Comparison of ENCODE assay signal across 17 cellular contexts in genomic region chr15:78448441-78449219, GRCh38. TPM values are rescaled to one million over a fixed set of nuclear protein-coding genes. Genes with fewer than 3 reads are reported as not detected.
DNase-seq lines count a peak whose midpoint lies in the region; ATAC-seq and TF ChIP-seq lines count a peak whose summit lies in the region.
"Had no signal": no experiment of that assay in that cellular context is flagged by ENCODE, and none has a peak within 500 bp of the region (broad histone marks: within the 10 kb centered on the region; RNA-seq: fewer than 3 reads in every experiment).

No MANE protein-coding gene starts in this region.

- CTCF ChIA-PET in A673 (lab: Charles Lee), result no interaction called here

- DNase-seq in A673 (ENCODE audit: low spot score) (no peak), SK-N-MC (ENCODE audit: low read depth, low spot score) (no peak), right cardiac atrium (no peak), sciatic nerve (ENCODE audit: low spot score) (no peak), endothelial cell (ENCODE audit: low spot score) (no peak)
- no peak for DNase-seq in activated T-helper 2 cell treated with anti-CD3 and anti-CD28 coated beads, Interferon-gamma antibody, Interleukin-2, Interleukin-4, amounts not matched to agents 10 μg/mL and 5 μg/mL and 100 μg/mL, durations not matched to agents 14 hours and 24 hours and 36 hours (ENCODE audit: low spot score)
- DNase-seq: activated CD4-positive, alpha-beta T cell treated with anti-CD3 and anti-CD28 coated beads, Interleukin-2, amount 10 ng/mL, durations not matched to agents 7 days and 5 days; amygdala; Calu3; GF-D8; MM.1S; mucosa of descending colon; NCI-H2081 treated with DMSO at 0.1 percent for 48 hours; NCI-H748 treated with DMSO at 0.1 percent for 48 hours; posterior cingulate gyrus had no signal

- peak in 1 of 2 donors; percentile 46 for ATAC-seq in right cardiac atrium
- ATAC-seq in sciatic nerve, result peak; percentile 67
- no peak for ATAC-seq in HG02759 (IDR thresholded peaks at IDR 0.05; ENCODE audit: unreplicated experiment)
- no peak for ATAC-seq in GM21381 (IDR thresholded peaks at IDR 0.05; ENCODE audit: unreplicated experiment)
- ATAC-seq: mucosa of descending colon had no signal

- H3K9me3 ChIP-seq in A673 (ENCODE audit: low read depth, low read length, poor library complexity, severe bottlenecking) (no peaks in the 10 kb centered on the region), SK-N-MC (ENCODE audit: low read depth, low read length) (no peaks in the 10 kb centered on the region), right cardiac atrium (ENCODE audit: control insufficient read depth, low read length) (no peaks in the 10 kb centered on the region)
- H3K9me3 ChIP-seq: mucosa of descending colon had no signal

- intact Hi-C loops in A673 (cut with micrococcal nuclease; ENCODE audit: unreplicated experiment) (no loop called here), right cardiac atrium (cut with DNase I) (loop anchor here in 1 of 4 donors (2.0 kb wide), 1 partner anchor 44 kb away; no protein-coding TSS in a partner anchor), sciatic nerve (cut with DNase I) (no loop called here)
- intact Hi-C loops in activated T-helper 2 cell treated with anti-CD3 and anti-CD28 coated beads, Interferon-gamma antibody, Interleukin-2, Interleukin-4, amounts not matched to agents 10 μg/mL and 5 μg/mL and 100 μg/mL, durations not matched to agents 14 hours and 24 hours and 36 hours (cut with micrococcal nuclease), result no loop called here

- H3K4me3 ChIP-seq in A673 (ENCODE audit: low read depth, low read length, poor library complexity, severe bottlenecking), result no peak overlapping the region
- no peak overlapping the region for H3K4me3 ChIP-seq in SK-N-MC
- H3K4me3 ChIP-seq in right cardiac atrium (ENCODE audit: low read length), result no peak overlapping the region
- H3K4me3 ChIP-seq: mucosa of descending colon had no signal

- TF ChIP-seq CTCF in A673 (conservative IDR thresholded peaks at IDR 0.05; ENCODE audit: low read depth, low read length), result no peak
- no peak for TF ChIP-seq CTCF in endothelial cell (IDR thresholded peaks at IDR 0.05; ENCODE audit: unreplicated experiment)

- 65% methylated on average over 4 of the region's 4 CpGs for WGBS in right cardiac atrium

- H3K9me3 Mint-ChIP-seq in endothelial cell (ENCODE audit: unreplicated experiment), result no peaks in the 10 kb centered on the region
- no peaks in the 10 kb centered on the region for H3K9me3 Mint-ChIP-seq in activated T-helper 2 cell treated with anti-CD3 and anti-CD28 coated beads, Interferon-gamma antibody, Interleukin-2, Interleukin-4, amounts not matched to agents 10 μg/mL and 5 μg/mL and 100 μg/mL, durations not matched to agents 14 hours and 24 hours and 36 hours
- H3K9me3 Mint-ChIP-seq: activated CD4-positive, alpha-beta T cell treated with anti-CD3 and anti-CD28 coated beads, Interleukin-2, amount 10 ng/mL, durations not matched to agents 7 days and 5 days had no signal

- peaks cover 28% of the 10 kb centered on the region for H3K36me3 Mint-ChIP-seq in endothelial cell (ENCODE audit: low read depth, unreplicated experiment)
- peaks cover 56% of the 10 kb centered on the region for H3K36me3 Mint-ChIP-seq in activated T-helper 2 cell treated with anti-CD3 and anti-CD28 coated beads, Interferon-gamma antibody, Interleukin-2, Interleukin-4, amounts not matched to agents 10 μg/mL and 5 μg/mL and 100 μg/mL, durations not matched to agents 14 hours and 24 hours and 36 hours (ENCODE audit: low read depth)

- H3K27me3 ChIP-seq in A673 (replicated peaks; ENCODE audit: insufficient read depth, low read depth, low read length, poor library complexity) (no peaks in the 10 kb centered on the region), right cardiac atrium (ENCODE audit: control insufficient read depth, insufficient read depth) (no peaks in the 10 kb centered on the region)

- peak overlapping the region; percentile 45 for H3K27ac ChIP-seq in A673 (ENCODE audit: low read depth, low read length, poor library complexity, severe bottlenecking)
- H3K27ac ChIP-seq in SK-N-MC, result peak overlapping the region; percentile 76
- H3K27ac ChIP-seq in right cardiac atrium (ENCODE audit: low read length), result peak overlapping the region; percentile 91

- no TSS peak for BruUV-seq in A673 (replicated peaks; lab: Mats Ljungman, UMichigan)

- peaks cover 2% of the 10 kb centered on the region for H3K4me1 ChIP-seq in A673 (ENCODE audit: insufficient read depth, low read length, poor library complexity, severe bottlenecking)
- peaks cover 17% of the 10 kb centered on the region for H3K4me1 ChIP-seq in right cardiac atrium (ENCODE audit: control insufficient read depth, insufficient read depth, low read length)

- H3K27me3 Mint-ChIP-seq in endothelial cell (ENCODE audit: unreplicated experiment), result peaks cover 3% of the 10 kb centered on the region
- no peaks in the 10 kb centered on the region for H3K27me3 Mint-ChIP-seq in activated T-helper 2 cell treated with anti-CD3 and anti-CD28 coated beads, Interferon-gamma antibody, Interleukin-2, Interleukin-4, amounts not matched to agents 10 μg/mL and 5 μg/mL and 100 μg/mL, durations not matched to agents 14 hours and 24 hours and 36 hours (ENCODE audit: low read depth)
- H3K27me3 Mint-ChIP-seq: activated CD4-positive, alpha-beta T cell treated with anti-CD3 and anti-CD28 coated beads, Interleukin-2, amount 10 ng/mL, durations not matched to agents 7 days and 5 days had no signal

- peak overlapping the region; percentile 43 for H3K9ac ChIP-seq in SK-N-MC (ENCODE audit: insufficient read length)

- H3K4me3 Mint-ChIP-seq in endothelial cell (ENCODE audit: unreplicated experiment), result no peak overlapping the region
- no peak overlapping the region for H3K4me3 Mint-ChIP-seq in activated T-helper 2 cell treated with anti-CD3 and anti-CD28 coated beads, Interferon-gamma antibody, Interleukin-2, Interleukin-4, amounts not matched to agents 10 μg/mL and 5 μg/mL and 100 μg/mL, durations not matched to agents 14 hours and 24 hours and 36 hours (ENCODE audit: low read depth)
- H3K4me3 Mint-ChIP-seq: activated CD4-positive, alpha-beta T cell treated with anti-CD3 and anti-CD28 coated beads, Interleukin-2, amount 10 ng/mL, durations not matched to agents 7 days and 5 days had no signal

- POLR2A ChIA-PET in A673 (lab: Charles Lee; ENCODE audit: low non-redundant PET), result no interaction called here

- H3K36me3 ChIP-seq in A673 (ENCODE audit: insufficient read depth, low read length, poor library complexity, severe bottlenecking) (peaks cover 29% of the 10 kb centered on the region), SK-N-MC (ENCODE audit: insufficient read depth, low read length) (peaks cover 65% of the 10 kb centered on the region)

- H3K27ac Mint-ChIP-seq in endothelial cell (ENCODE audit: unreplicated experiment), result no peak overlapping the region
- H3K27ac Mint-ChIP-seq in activated T-helper 2 cell treated with anti-CD3 and anti-CD28 coated beads, Interferon-gamma antibody, Interleukin-2, Interleukin-4, amounts not matched to agents 10 μg/mL and 5 μg/mL and 100 μg/mL, durations not matched to agents 14 hours and 24 hours and 36 hours, result no peak overlapping the region

- H3K4me1 Mint-ChIP-seq in endothelial cell (ENCODE audit: unreplicated experiment), result peaks cover 13% of the 10 kb centered on the region
- H3K4me1 Mint-ChIP-seq in activated T-helper 2 cell treated with anti-CD3 and anti-CD28 coated beads, Interferon-gamma antibody, Interleukin-2, Interleukin-4, amounts not matched to agents 10 μg/mL and 5 μg/mL and 100 μg/mL, durations not matched to agents 14 hours and 24 hours and 36 hours (ENCODE audit: low read depth), result peaks cover 44% of the 10 kb centered on the region

RNA-seq across cellular contexts. Expression of gene IREB2, which starts 10.6 kb away (rescaled TPM):
- total RNA-seq in A673 (2021) (85.9 and 86.4 TPM in 2 replicates), right cardiac atrium (10 to 100 TPM; 25.4 to 35.0 (median 29.1) TPM), sciatic nerve (65.0 TPM), endothelial cell (ENCODE audit: unreplicated experiment) (71.3 TPM)
- 7.9 TPM for polyA plus RNA-seq in right cardiac atrium
- total RNA-seq in activated T-helper 2 cell treated with anti-CD3 and anti-CD28 coated beads, Interferon-gamma antibody, Interleukin-2, Interleukin-4, amounts not matched to agents 10 μg/mL and 5 μg/mL and 100 μg/mL, durations not matched to agents 14 hours and 24 hours and 36 hours, result 97.8 and 101 TPM in 2 replicates

RNA-seq across cellular contexts. Expression of gene HYKK, which starts 58.7 kb away (rescaled TPM):
- total RNA-seq in A673 (2021) (0.37 TPM in 1 of 2 replicates, not detected in the other), right cardiac atrium (10 to 100 TPM in 2 of 4 donors, 1 to 10 TPM in 2; 6.2 to 11.0 (median 9.1) TPM), sciatic nerve (10.4 TPM), endothelial cell (ENCODE audit: unreplicated experiment) (1.3 TPM)
- 4.9 TPM for polyA plus RNA-seq in right cardiac atrium
- 0.74 and 0.89 TPM in 2 replicates for total RNA-seq in activated T-helper 2 cell treated with anti-CD3 and anti-CD28 coated beads, Interferon-gamma antibody, Interleukin-2, Interleukin-4, amounts not matched to agents 10 μg/mL and 5 μg/mL and 100 μg/mL, durations not matched to agents 14 hours and 24 hours and 36 hours
